ENCODE assay signal across 2 cellular contexts in the genomic region with DNA sequence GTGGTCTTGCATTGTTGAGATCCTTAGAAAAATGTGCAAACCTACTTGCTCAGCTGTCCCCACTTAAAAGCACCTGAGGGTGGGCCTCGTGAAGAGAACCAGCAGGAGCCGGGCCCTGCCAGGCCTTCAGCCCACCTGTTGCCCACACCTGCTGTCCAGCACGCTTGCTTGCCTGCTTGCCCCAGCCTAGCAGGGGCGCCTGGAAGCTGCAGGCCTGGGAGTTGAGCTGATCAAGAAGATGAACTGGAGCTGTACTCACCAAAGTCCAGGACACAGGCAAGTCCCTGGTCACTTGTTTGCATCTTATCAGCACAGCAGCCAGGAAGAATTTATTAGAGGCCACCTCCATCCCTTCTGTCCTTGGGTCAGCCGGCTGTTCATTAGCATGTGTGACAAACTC.
TF ChIP-seq lines count a peak whose summit lies in the region.

No MANE protein-coding gene starts in this region.

TF ChIP-seq in GM23338, 12 proteins besides CTCF, POLR2A, EP300 and RAD21 (continues in another document):
- TF ChIP-seq, protein P1, sequence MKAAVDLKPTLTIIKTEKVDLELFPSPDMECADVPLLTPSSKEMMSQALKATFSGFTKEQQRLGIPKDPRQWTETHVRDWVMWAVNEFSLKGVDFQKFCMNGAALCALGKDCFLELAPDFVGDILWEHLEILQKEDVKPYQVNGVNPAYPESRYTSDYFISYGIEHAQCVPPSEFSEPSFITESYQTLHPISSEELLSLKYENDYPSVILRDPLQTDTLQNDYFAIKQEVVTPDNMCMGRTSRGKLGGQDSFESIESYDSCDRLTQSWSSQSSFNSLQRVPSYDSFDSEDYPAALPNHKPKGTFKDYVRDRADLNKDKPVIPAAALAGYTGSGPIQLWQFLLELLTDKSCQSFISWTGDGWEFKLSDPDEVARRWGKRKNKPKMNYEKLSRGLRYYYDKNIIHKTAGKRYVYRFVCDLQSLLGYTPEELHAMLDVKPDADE (IDR thresholded peaks at IDR 0.05) = no peak
- TF ChIP-seq EZH2 (IDR thresholded peaks at IDR 0.05; ENCODE audit: low read depth, unreplicated experiment) (no peak), POLR2AphosphoS5 (IDR thresholded peaks at IDR 0.05; ENCODE audit: low read depth) (no peak), STAT1 (IDR thresholded peaks at IDR 0.05; ENCODE audit: unreplicated experiment) (no peak), JUNB (IDR thresholded peaks at IDR 0.05; ENCODE audit: unreplicated experiment) (no peak), CREB1 (CRISPR knock-in tag; IDR thresholded peaks at IDR 0.05; ENCODE audit: low read depth) (no peak), ZNF331 (CRISPR knock-in tag; IDR thresholded peaks at IDR 0.05; ENCODE audit: low read depth) (no peak), NANOG (IDR thresholded peaks at IDR 0.05; ENCODE audit: borderline replicate concordance) (no peak)
- TF ChIP-seq, protein P2, sequence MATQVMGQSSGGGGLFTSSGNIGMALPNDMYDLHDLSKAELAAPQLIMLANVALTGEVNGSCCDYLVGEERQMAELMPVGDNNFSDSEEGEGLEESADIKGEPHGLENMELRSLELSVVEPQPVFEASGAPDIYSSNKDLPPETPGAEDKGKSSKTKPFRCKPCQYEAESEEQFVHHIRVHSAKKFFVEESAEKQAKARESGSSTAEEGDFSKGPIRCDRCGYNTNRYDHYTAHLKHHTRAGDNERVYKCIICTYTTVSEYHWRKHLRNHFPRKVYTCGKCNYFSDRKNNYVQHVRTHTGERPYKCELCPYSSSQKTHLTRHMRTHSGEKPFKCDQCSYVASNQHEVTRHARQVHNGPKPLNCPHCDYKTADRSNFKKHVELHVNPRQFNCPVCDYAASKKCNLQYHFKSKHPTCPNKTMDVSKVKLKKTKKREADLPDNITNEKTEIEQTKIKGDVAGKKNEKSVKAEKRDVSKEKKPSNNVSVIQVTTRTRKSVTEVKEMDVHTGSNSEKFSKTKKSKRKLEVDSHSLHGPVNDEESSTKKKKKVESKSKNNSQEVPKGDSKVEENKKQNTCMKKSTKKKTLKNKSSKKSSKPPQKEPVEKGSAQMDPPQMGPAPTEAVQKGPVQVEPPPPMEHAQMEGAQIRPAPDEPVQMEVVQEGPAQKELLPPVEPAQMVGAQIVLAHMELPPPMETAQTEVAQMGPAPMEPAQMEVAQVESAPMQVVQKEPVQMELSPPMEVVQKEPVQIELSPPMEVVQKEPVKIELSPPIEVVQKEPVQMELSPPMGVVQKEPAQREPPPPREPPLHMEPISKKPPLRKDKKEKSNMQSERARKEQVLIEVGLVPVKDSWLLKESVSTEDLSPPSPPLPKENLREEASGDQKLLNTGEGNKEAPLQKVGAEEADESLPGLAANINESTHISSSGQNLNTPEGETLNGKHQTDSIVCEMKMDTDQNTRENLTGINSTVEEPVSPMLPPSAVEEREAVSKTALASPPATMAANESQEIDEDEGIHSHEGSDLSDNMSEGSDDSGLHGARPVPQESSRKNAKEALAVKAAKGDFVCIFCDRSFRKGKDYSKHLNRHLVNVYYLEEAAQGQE (IDR thresholded peaks at IDR 0.05; ENCODE audit: unreplicated experiment) = no peak
- TF ChIP-seq, protein P3, sequence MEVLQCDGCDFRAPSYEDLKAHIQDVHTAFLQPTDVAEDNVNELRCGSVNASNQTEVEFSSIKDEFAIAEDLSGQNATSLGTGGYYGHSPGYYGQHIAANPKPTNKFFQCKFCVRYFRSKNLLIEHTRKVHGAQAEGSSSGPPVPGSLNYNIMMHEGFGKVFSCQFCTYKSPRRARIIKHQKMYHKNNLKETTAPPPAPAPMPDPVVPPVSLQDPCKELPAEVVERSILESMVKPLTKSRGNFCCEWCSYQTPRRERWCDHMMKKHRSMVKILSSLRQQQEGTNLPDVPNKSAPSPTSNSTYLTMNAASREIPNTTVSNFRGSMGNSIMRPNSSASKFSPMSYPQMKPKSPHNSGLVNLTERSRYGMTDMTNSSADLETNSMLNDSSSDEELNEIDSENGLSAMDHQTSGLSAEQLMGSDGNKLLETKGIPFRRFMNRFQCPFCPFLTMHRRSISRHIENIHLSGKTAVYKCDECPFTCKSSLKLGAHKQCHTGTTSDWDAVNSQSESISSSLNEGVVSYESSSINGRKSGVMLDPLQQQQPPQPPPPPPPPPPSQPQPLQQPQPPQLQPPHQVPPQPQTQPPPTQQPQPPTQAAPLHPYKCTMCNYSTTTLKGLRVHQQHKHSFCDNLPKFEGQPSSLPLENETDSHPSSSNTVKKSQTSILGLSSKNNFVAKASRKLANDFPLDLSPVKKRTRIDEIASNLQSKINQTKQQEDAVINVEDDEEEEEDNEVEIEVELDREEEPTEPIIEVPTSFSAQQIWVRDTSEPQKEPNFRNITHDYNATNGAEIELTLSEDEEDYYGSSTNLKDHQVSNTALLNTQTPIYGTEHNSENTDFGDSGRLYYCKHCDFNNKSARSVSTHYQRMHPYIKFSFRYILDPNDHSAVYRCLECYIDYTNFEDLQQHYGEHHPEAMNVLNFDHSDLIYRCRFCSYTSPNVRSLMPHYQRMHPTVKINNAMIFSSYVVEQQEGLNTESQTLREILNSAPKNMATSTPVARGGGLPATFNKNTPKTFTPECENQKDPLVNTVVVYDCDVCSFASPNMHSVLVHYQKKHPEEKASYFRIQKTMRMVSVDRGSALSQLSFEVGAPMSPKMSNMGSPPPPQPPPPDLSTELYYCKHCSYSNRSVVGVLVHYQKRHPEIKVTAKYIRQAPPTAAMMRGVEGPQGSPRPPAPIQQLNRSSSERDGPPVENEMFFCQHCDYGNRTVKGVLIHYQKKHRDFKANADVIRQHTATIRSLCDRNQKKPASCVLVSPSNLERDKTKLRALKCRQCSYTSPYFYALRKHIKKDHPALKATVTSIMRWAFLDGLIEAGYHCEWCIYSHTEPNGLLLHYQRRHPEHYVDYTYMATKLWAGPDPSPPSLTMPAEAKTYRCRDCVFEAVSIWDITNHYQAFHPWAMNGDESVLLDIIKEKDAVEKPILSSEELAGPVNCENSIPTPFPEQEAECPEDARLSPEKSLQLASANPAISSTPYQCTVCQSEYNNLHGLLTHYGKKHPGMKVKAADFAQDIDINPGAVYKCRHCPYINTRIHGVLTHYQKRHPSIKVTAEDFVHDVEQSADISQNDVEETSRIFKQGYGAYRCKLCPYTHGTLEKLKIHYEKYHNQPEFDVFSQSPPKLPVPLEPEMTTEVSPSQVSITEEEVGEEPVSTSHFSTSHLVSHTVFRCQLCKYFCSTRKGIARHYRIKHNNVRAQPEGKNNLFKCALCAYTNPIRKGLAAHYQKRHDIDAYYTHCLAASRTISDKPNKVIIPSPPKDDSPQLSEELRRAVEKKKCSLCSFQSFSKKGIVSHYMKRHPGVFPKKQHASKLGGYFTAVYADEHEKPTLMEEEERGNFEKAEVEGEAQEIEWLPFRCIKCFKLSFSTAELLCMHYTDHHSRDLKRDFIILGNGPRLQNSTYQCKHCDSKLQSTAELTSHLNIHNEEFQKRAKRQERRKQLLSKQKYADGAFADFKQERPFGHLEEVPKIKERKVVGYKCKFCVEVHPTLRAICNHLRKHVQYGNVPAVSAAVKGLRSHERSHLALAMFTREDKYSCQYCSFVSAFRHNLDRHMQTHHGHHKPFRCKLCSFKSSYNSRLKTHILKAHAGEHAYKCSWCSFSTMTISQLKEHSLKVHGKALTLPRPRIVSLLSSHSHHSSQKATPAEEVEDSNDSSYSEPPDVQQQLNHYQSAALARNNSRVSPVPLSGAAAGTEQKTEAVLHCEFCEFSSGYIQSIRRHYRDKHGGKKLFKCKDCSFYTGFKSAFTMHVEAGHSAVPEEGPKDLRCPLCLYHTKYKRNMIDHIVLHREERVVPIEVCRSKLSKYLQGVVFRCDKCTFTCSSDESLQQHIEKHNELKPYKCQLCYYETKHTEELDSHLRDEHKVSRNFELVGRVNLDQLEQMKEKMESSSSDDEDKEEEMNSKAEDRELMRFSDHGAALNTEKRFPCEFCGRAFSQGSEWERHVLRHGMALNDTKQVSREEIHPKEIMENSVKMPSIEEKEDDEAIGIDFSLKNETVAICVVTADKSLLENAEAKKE (CRISPR knock-in tag; IDR thresholded peaks at IDR 0.05) = no peak

TF ChIP-seq in K562, 482 proteins besides CTCF, POLR2A, EP300 and RAD21 (continues in another document):
- TF ChIP-seq EGR1 (conservative IDR thresholded peaks at IDR 0.05) (no peak), ZNF717 (CRISPR knock-in tag; IDR thresholded peaks at IDR 0.05) (no peak), RBM17 (IDR thresholded peaks at IDR 0.05; ENCODE audit: borderline replicate concordance, low read depth, low read length) (no peak), ZBTB7A (IDR thresholded peaks at IDR 0.05; ENCODE audit: borderline replicate concordance, control insufficient read depth, low read depth, low read length) (no peak), IFI16 (CRISPR knock-in tag; IDR thresholded peaks at IDR 0.05) (no peak), RBM34 (IDR thresholded peaks at IDR 0.05; ENCODE audit: borderline replicate concordance, insufficient read depth, low read length) (no peak)
- TF ChIP-seq, protein P4, sequence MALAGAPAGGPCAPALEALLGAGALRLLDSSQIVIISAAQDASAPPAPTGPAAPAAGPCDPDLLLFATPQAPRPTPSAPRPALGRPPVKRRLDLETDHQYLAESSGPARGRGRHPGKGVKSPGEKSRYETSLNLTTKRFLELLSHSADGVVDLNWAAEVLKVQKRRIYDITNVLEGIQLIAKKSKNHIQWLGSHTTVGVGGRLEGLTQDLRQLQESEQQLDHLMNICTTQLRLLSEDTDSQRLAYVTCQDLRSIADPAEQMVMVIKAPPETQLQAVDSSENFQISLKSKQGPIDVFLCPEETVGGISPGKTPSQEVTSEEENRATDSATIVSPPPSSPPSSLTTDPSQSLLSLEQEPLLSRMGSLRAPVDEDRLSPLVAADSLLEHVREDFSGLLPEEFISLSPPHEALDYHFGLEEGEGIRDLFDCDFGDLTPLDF (CRISPR knock-in tag; IDR thresholded peaks at IDR 0.05) = no peak
- TF ChIP-seq, protein P5, sequence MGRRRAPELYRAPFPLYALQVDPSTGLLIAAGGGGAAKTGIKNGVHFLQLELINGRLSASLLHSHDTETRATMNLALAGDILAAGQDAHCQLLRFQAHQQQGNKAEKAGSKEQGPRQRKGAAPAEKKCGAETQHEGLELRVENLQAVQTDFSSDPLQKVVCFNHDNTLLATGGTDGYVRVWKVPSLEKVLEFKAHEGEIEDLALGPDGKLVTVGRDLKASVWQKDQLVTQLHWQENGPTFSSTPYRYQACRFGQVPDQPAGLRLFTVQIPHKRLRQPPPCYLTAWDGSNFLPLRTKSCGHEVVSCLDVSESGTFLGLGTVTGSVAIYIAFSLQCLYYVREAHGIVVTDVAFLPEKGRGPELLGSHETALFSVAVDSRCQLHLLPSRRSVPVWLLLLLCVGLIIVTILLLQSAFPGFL (CRISPR knock-in tag; IDR thresholded peaks at IDR 0.05) = no peak
- TF ChIP-seq, protein P6, sequence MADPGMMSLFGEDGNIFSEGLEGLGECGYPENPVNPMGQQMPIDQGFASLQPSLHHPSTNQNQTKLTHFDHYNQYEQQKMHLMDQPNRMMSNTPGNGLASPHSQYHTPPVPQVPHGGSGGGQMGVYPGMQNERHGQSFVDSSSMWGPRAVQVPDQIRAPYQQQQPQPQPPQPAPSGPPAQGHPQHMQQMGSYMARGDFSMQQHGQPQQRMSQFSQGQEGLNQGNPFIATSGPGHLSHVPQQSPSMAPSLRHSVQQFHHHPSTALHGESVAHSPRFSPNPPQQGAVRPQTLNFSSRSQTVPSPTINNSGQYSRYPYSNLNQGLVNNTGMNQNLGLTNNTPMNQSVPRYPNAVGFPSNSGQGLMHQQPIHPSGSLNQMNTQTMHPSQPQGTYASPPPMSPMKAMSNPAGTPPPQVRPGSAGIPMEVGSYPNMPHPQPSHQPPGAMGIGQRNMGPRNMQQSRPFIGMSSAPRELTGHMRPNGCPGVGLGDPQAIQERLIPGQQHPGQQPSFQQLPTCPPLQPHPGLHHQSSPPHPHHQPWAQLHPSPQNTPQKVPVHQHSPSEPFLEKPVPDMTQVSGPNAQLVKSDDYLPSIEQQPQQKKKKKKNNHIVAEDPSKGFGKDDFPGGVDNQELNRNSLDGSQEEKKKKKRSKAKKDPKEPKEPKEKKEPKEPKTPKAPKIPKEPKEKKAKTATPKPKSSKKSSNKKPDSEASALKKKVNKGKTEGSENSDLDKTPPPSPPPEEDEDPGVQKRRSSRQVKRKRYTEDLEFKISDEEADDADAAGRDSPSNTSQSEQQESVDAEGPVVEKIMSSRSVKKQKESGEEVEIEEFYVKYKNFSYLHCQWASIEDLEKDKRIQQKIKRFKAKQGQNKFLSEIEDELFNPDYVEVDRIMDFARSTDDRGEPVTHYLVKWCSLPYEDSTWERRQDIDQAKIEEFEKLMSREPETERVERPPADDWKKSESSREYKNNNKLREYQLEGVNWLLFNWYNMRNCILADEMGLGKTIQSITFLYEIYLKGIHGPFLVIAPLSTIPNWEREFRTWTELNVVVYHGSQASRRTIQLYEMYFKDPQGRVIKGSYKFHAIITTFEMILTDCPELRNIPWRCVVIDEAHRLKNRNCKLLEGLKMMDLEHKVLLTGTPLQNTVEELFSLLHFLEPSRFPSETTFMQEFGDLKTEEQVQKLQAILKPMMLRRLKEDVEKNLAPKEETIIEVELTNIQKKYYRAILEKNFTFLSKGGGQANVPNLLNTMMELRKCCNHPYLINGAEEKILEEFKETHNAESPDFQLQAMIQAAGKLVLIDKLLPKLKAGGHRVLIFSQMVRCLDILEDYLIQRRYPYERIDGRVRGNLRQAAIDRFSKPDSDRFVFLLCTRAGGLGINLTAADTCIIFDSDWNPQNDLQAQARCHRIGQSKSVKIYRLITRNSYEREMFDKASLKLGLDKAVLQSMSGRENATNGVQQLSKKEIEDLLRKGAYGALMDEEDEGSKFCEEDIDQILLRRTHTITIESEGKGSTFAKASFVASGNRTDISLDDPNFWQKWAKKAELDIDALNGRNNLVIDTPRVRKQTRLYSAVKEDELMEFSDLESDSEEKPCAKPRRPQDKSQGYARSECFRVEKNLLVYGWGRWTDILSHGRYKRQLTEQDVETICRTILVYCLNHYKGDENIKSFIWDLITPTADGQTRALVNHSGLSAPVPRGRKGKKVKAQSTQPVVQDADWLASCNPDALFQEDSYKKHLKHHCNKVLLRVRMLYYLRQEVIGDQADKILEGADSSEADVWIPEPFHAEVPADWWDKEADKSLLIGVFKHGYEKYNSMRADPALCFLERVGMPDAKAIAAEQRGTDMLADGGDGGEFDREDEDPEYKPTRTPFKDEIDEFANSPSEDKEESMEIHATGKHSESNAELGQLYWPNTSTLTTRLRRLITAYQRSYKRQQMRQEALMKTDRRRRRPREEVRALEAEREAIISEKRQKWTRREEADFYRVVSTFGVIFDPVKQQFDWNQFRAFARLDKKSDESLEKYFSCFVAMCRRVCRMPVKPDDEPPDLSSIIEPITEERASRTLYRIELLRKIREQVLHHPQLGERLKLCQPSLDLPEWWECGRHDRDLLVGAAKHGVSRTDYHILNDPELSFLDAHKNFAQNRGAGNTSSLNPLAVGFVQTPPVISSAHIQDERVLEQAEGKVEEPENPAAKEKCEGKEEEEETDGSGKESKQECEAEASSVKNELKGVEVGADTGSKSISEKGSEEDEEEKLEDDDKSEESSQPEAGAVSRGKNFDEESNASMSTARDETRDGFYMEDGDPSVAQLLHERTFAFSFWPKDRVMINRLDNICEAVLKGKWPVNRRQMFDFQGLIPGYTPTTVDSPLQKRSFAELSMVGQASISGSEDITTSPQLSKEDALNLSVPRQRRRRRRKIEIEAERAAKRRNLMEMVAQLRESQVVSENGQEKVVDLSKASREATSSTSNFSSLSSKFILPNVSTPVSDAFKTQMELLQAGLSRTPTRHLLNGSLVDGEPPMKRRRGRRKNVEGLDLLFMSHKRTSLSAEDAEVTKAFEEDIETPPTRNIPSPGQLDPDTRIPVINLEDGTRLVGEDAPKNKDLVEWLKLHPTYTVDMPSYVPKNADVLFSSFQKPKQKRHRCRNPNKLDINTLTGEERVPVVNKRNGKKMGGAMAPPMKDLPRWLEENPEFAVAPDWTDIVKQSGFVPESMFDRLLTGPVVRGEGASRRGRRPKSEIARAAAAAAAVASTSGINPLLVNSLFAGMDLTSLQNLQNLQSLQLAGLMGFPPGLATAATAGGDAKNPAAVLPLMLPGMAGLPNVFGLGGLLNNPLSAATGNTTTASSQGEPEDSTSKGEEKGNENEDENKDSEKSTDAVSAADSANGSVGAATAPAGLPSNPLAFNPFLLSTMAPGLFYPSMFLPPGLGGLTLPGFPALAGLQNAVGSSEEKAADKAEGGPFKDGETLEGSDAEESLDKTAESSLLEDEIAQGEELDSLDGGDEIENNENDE (IDR thresholded peaks at IDR 0.05; ENCODE audit: low read depth, low read length) = no peak
